ENCODE assay signal across 22 cellular contexts in the genomic region with DNA sequence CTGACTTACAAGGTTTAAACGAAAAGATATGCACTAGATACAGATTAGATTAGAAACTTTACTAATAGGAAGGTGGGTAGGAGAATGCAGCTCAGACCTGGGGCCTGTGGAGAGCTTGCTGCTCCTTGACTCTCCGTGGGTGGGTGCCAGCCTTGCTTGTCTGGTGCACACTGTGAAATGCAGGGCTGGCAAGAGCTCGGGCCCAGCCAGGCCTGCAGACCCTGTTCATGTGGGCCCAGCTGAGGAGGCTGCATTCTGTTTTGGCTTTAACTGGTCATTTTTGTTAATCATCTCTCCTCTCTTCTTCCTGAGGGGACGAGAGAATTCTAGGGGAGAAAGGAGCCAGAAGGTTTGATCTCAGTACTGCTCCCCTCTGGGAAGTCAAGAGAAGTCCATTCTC.
"Had no signal": no experiment of that assay in that cellular context is flagged by ENCODE, and none has a peak within 500 bp of the region (broad histone marks: within the 10 kb centered on the region; RNA-seq: fewer than 3 reads in every experiment).

No MANE protein-coding gene starts in this region.

- H3K4me3 ChIP-seq: K562, SJCRH30 had no signal

- H3K36me3 ChIP-seq: SJCRH30 had no signal

- H3K27ac ChIP-seq: KMS-11, RWPE1, SJCRH30 had no signal

- H3K27me3 ChIP-seq: SJCRH30 had no signal

- H3K9ac ChIP-seq: KMS-11 had no signal

- DNase-seq: Kasumi-1; MM.1S; NCI-H1092 treated with DMSO at 0.1 percent for 48 hours; NCI-H1436; NCI-H187; NCI-H2029; NCI-H2081 treated with DMSO at 0.1 percent for 48 hours; NCI-H2171; NCI-H226; NCI-H446; NCI-H510A; NCI-H524 treated with DMSO at 0.1 percent for 48 hours; NCI-H69; NCI-H774; NK-92 treated with Interleukin-12 subunit alpha and Interleukin-12 subunit beta, amount 100 ng/mL, for 24 hours; PC-3; SHP77 treated with DMSO at 0.1 percent for 48 hours; SJCRH30 had no signal

- H3K4me2 ChIP-seq: KMS-11 had no signal

- ATAC-seq: K562, Panc1, PC-3 had no signal
